In genomic region chr2:144465723-144466122, GRCh38 we compare ENCODE assay signal across 24 cellular contexts. TPM values are rescaled to one million over a fixed set of nuclear protein-coding genes. Genes with fewer than 3 reads are reported as not detected.
DNase-seq lines count a peak whose midpoint lies in the region; ATAC-seq and TF ChIP-seq lines count a peak whose summit lies in the region.
"Had no signal": no experiment of that assay in that cellular context is flagged by ENCODE, and none has a peak within 500 bp of the region (broad histone marks: within the 10 kb centered on the region; RNA-seq: fewer than 3 reads in every experiment).

No MANE protein-coding gene starts in this region.

- peak overlapping the region; percentile 98 for H3K27ac ChIP-seq in angular gyrus (ENCODE audit: low read depth, low read length)
- peak overlapping the region; percentile 69 to 99 (median 97) for H3K27ac ChIP-seq in dorsolateral prefrontal cortex
- H3K27ac ChIP-seq in tibial nerve: peak overlapping the region; percentile 24 to 90 (median 66)
- H3K27ac ChIP-seq: A549, GM23248, KMS-11, RWPE1 had no signal

- H3K27ac Mint-ChIP-seq in neural crest cell (ENCODE audit: unreplicated experiment): peak overlapping the region; percentile 24
- H3K27ac Mint-ChIP-seq: H9 had no signal

- H3K27me3 ChIP-seq in dorsolateral prefrontal cortex (no peaks in the 10 kb centered on the region), tibial nerve (no peaks in the 10 kb centered on the region)
- H3K27me3 ChIP-seq: BE2C had no signal

- H3K4me1 Mint-ChIP-seq in neural crest cell: peaks cover 78% of the 10 kb centered on the region

- H3K27me3 Mint-ChIP-seq in neural crest cell (ENCODE audit: low read depth): no peaks in the 10 kb centered on the region

- intact Hi-C loops in dorsolateral prefrontal cortex (cut with DNase I): loop anchor here in 1 of 2 donors (2.0 kb wide), 1 partner anchor 39 kb away; no protein-coding TSS in a partner anchor

- ATAC-seq in SK-N-SH treated with all-trans-retinoic acid at 6 μM for 48 hours: no peak
- no peak for ATAC-seq in GM18868 (IDR thresholded peaks at IDR 0.05; ENCODE audit: unreplicated experiment)
- ATAC-seq: A549 had no signal

- no peak for TF ChIP-seq EP300 in tibial nerve (IDR thresholded peaks at IDR 0.05)

- H3K9me3 Mint-ChIP-seq in neural crest cell: no peaks in the 10 kb centered on the region
- H3K9me3 Mint-ChIP-seq: H9 had no signal

- no peak for TF ChIP-seq POLR2A in tibial nerve (IDR thresholded peaks at IDR 0.05)

- no peak for TF ChIP-seq CTCF in dorsolateral prefrontal cortex (IDR thresholded peaks at IDR 0.05 in 54 of 56, conservative IDR thresholded peaks at IDR 0.05 in 2 of 56; ENCODE audit: low read depth in 1 of 56, partially characterized antibody in 56 of 56)
- TF ChIP-seq CTCF in neural crest cell (conservative IDR thresholded peaks at IDR 0.05): no peak
- TF ChIP-seq CTCF in tibial nerve (IDR thresholded peaks at IDR 0.05): no peak

- no peaks in the 10 kb centered on the region for H3K9me3 ChIP-seq in tibial nerve
- H3K9me3 ChIP-seq: A549, BE2C had no signal

- no peaks in the 10 kb centered on the region for H3K36me3 ChIP-seq in tibial nerve
- H3K36me3 ChIP-seq: BE2C had no signal

- H3K36me3 Mint-ChIP-seq in neural crest cell (ENCODE audit: low read depth): peaks cover 5% of the 10 kb centered on the region

- H3K4me3 ChIP-seq in dorsolateral prefrontal cortex: peak overlapping the region in 14 of 59 donors; percentile 0 to 44 (median 34)
- no peak overlapping the region for H3K4me3 ChIP-seq in tibial nerve
- H3K4me3 ChIP-seq: A549, GM23248 had no signal

- no peak overlapping the region for H3K4me3 Mint-ChIP-seq in neural crest cell
- H3K4me3 Mint-ChIP-seq: H9 had no signal

- DNase-seq in dorsolateral prefrontal cortex: no peak
- DNase-seq in neural crest cell (ENCODE audit: low read depth, low spot score): no peak
- no peak for DNase-seq in tibial nerve (ENCODE audit: low spot score in 2 of 2)
- DNase-seq in DMS53 (lab: John Stamatoyannopoulos, UW): no peak
- DNase-seq: BE2C; Caco-2; DMS 273 treated with DMSO at 0.1 percent for 48 hours; DND-41; GM23248; H9; NCI-H1105; NCI-H146; NCI-H2029; NCI-H345; NCI-H524; NCI-H774; NK-92 treated with Interleukin-12 subunit alpha and Interleukin-12 subunit beta, amount 100 ng/mL, for 24 hours; SIG-M5 had no signal

- 84% methylated on average over 9 of the region's 9 CpGs for WGBS in tibial nerve, 2 donors

- H3K4me1 ChIP-seq in tibial nerve: peaks cover 0 to 93% (median 16%) of the 10 kb centered on the region in 4 donors
- H3K4me1 ChIP-seq: Caco-2 had no signal

TF ChIP-seq in SK-N-SH treated with all-trans-retinoic acid at 6 μM for 48 hours, 23 proteins besides CTCF, POLR2A, EP300 and RAD21:
- TF ChIP-seq ZNF8 (CRISPR knock-in tag; IDR thresholded peaks at IDR 0.05) (no peak), ZC3H10 (CRISPR knock-in tag; IDR thresholded peaks at IDR 0.05) (no peak), PATZ1 (CRISPR knock-in tag; IDR thresholded peaks at IDR 0.05; ENCODE audit: borderline replicate concordance) (no peak), RARB (CRISPR knock-in tag; IDR thresholded peaks at IDR 0.05) (no peak), POU6F1 (CRISPR knock-in tag; IDR thresholded peaks at IDR 0.05; ENCODE audit: borderline replicate concordance, low read depth) (no peak), ISL1 (CRISPR knock-in tag; IDR thresholded peaks at IDR 0.05) (no peak), ZNF70 (CRISPR knock-in tag; IDR thresholded peaks at IDR 0.05) (no peak), ZNF565 (CRISPR knock-in tag; conservative IDR thresholded peaks at IDR 0.05; ENCODE audit: low read depth) (no peak), SNAI2 (CRISPR knock-in tag; IDR thresholded peaks at IDR 0.05) (no peak), BACH2 (CRISPR knock-in tag; IDR thresholded peaks at IDR 0.05; ENCODE audit: borderline replicate concordance) (no peak), ARNTL (CRISPR knock-in tag; IDR thresholded peaks at IDR 0.05; ENCODE audit: borderline replicate concordance, low read depth) (no peak), GLIS3 (CRISPR knock-in tag; IDR thresholded peaks at IDR 0.05) (no peak), ZFP3 (CRISPR knock-in tag; IDR thresholded peaks at IDR 0.05) (no peak), CSDC2 (CRISPR knock-in tag; IDR thresholded peaks at IDR 0.05) (no peak), ESRRG (CRISPR knock-in tag; IDR thresholded peaks at IDR 0.05) (no peak), TOX (CRISPR knock-in tag; IDR thresholded peaks at IDR 0.05; ENCODE audit: borderline replicate concordance) (no peak), PPARA (CRISPR knock-in tag; IDR thresholded peaks at IDR 0.05; ENCODE audit: borderline replicate concordance) (no peak), OSR1 (CRISPR knock-in tag; IDR thresholded peaks at IDR 0.05) (no peak)

RNA-seq across cellular contexts. Expression of gene ZEB2, which starts 54.2 kb away (rescaled TPM):
- total RNA-seq in dorsolateral prefrontal cortex (100 to 1,000 TPM; 160 to 942 (median 318) TPM), neural crest cell (192 and 200 TPM in 2 replicates), tibial nerve (100 to 1,000 TPM; 148 to 290 (median 218) TPM)
- total RNA-seq: Caco-2 had no signal
